Comparison of ENCODE assay signal across 20 cellular contexts in the genomic region with DNA sequence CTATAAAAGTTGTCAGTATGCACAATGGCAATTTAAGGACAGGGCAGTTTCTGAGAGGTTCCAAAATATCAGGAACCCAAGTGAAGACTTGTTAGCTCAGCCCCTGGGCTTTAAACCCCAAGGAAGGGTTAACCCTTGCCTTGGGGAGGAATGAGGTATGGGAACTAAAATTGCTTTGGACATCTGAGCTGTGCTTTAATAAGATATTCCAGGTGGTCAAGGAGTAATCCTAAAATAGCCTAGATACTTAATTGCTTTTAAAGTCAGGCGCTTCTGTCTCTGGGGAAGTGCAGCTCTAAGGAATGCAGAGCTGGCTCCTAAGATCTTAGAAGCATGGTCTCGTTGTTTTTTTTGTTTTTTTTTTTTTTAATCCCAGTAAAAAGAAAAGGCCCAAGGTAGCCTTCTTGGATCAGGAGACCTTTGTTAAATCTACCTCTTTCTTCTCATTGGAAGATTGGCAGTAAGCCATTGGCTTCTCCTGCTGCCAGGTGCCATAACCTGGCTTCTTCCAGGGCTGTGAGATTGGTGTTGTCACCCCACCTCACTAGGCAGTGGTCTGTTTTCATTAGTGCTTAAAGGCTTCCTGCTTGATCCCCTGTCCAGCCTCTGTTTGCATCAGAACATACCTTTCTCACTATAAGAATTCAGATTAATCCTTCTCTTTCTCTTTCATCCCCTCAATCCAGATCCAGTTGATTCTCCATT. TPM values are rescaled to one million over a fixed set of nuclear protein-coding genes. Genes with fewer than 3 reads are reported as not detected.
DNase-seq lines count a peak whose midpoint lies in the region; ATAC-seq, FAIRE-seq and TF ChIP-seq lines count a peak whose summit lies in the region.
"Had no signal": no experiment of that assay in that cellular context is flagged by ENCODE, and none has a peak within 500 bp of the region (broad histone marks: within the 10 kb centered on the region; RNA-seq: fewer than 3 reads in every experiment).

No MANE protein-coding gene starts in this region.

- no peaks in the 10 kb centered on the region for H3K23me2 ChIP-seq in H9 (ENCODE audit: insufficient read length, low read depth, low read length, poor library complexity, severe bottlenecking)

- no peak overlapping the region for H2AFZ ChIP-seq in H9 (ENCODE audit: low read length)

- H3K4me2 ChIP-seq in H9 (ENCODE audit: insufficient read depth, insufficient read length, low read length): no peak overlapping the region

- no peak overlapping the region for H2BK5ac ChIP-seq in H9 (ENCODE audit: insufficient read length, low read length)

- no peak overlapping the region for H3T11ph ChIP-seq in H9 (ENCODE audit: low read length)

- peaks cover 0 to 13% of the 10 kb centered on the region in 2 experiments; a peak in 1 of 4 replicates for H3K4me1 Mint-ChIP-seq in H9
- peaks cover 62% of the 10 kb centered on the region for H3K4me1 Mint-ChIP-seq in central memory CD8-positive, alpha-beta T cell

- no peak for TF ChIP-seq CTCF in D721Med (IDR thresholded peaks at IDR 0.05; ENCODE audit: insufficient read depth, missing control alignments)
- no peak for TF ChIP-seq CTCF in H9 (conservative IDR thresholded peaks at IDR 0.05)
- TF ChIP-seq CTCF in foreskin keratinocyte (conservative IDR thresholded peaks at IDR 0.05): no peak

- no peaks in the 10 kb centered on the region for H3K9me3 Mint-ChIP-seq in H9
- H3K9me3 Mint-ChIP-seq in central memory CD8-positive, alpha-beta T cell: no peaks in the 10 kb centered on the region
- H3K9me3 Mint-ChIP-seq: CD8-positive, alpha-beta memory T cell had no signal

- peaks cover 17 to 67% (median 49%) of the 10 kb centered on the region in 3 experiments; a peak in 6 of 7 replicates for H3K36me3 Mint-ChIP-seq in H9 (ENCODE audit: insufficient read depth in 1 of 3, low read depth in 3 of 3)
- H3K36me3 Mint-ChIP-seq in central memory CD8-positive, alpha-beta T cell (ENCODE audit: insufficient read depth): peaks cover 30% of the 10 kb centered on the region

- no peak overlapping the region for H2BK15ac ChIP-seq in H9 (ENCODE audit: low read depth, low read length)

- H3K14ac ChIP-seq in H9 (ENCODE audit: insufficient read depth, low read length): no peak overlapping the region; the same call in 1 of the 2 replicates

- no peak overlapping the region for H4K91ac ChIP-seq in H9 (ENCODE audit: insufficient read length, low read depth, low read length)

- no peaks in the 10 kb centered on the region for H3K9me3 ChIP-seq in H9 (ENCODE audit: control insufficient read depth, low read depth, low read length)
- H3K9me3 ChIP-seq: Peyer's patch had no signal

- H3K27ac ChIP-seq in H9 (ENCODE audit: insufficient read length, low read depth, low read length) (no peak overlapping the region), foreskin keratinocyte (no peak overlapping the region)
- H3K27ac ChIP-seq: Peyer's patch had no signal

- no peaks in the 10 kb centered on the region for H3K4me1 ChIP-seq in H9 (ENCODE audit: insufficient read depth, low read length)
- no peaks in the 10 kb centered on the region for H3K4me1 ChIP-seq in foreskin keratinocyte
- H3K4me1 ChIP-seq: Peyer's patch had no signal

- DNase-seq in D721Med (ENCODE audit: insufficient read length, low spot score) (no peak), H9 (no peak), myocyte (ENCODE audit: low read depth) (peak; percentile 19), SIG-M5 treated with dmso at 0.1 percent for 504 hours (lab: John Stamatoyannopoulos, UW; ENCODE audit: unreplicated experiment) (no peak), NCI-H128 (lab: John Stamatoyannopoulos, UW; ENCODE audit: unreplicated experiment) (no peak), foreskin keratinocyte (no peak)
- DNase-seq in central memory CD8-positive, alpha-beta T cell (ENCODE audit: low spot score in 2 of 2): no peak
- DNase-seq: CD8-positive, alpha-beta memory T cell; DMS153; EL; NCI-H1436 treated with DMSO at 0.1 percent for 48 hours; NCI-H2081 treated with DMSO at 0.1 percent for 48 hours; NCI-H226; NCI-H748 treated with DMSO at 0.1 percent for 48 hours; Peyer's patch; SHP77 had no signal

- H2AK5ac ChIP-seq in H9 (ENCODE audit: insufficient read length, low read length): no peak overlapping the region

- H3K9ac ChIP-seq in H9 (ENCODE audit: extremely low read depth, insufficient read length, low read length): no peak overlapping the region

- H3K23ac ChIP-seq in H9 (ENCODE audit: insufficient read length, low read depth, low read length): no peak overlapping the region

- H4K5ac ChIP-seq in H9 (ENCODE audit: insufficient read length, low read depth, low read length): no peak overlapping the region

- H2BK12ac ChIP-seq in H9 (ENCODE audit: insufficient read length, low read depth, low read length): no peak overlapping the region

- H3K27me3 Mint-ChIP-seq in H9 (ENCODE audit: low read depth): no peaks in the 10 kb centered on the region
- H3K27me3 Mint-ChIP-seq in central memory CD8-positive, alpha-beta T cell: no peaks in the 10 kb centered on the region
- H3K27me3 Mint-ChIP-seq: CD8-positive, alpha-beta memory T cell had no signal

- H3K56ac ChIP-seq in H9 (ENCODE audit: insufficient read length, low read depth, low read length): no peak overlapping the region

- H4K20me1 ChIP-seq in H9 (ENCODE audit: control insufficient read depth, insufficient read depth, insufficient read length): no peaks in the 10 kb centered on the region

- peaks cover 22% of the 10 kb centered on the region for H3K79me2 ChIP-seq in H9 (ENCODE audit: insufficient read depth, low read length)

- no CpG with 5 or more reads among the region's 2 CpGs for WGBS in H9 (ENCODE audit: extremely low coverage, insufficient read length, low lambda C conversion rate)

- peak; percentile 81 for FAIRE-seq in D721Med (lab: Jason Lieb, UNC)
- FAIRE-seq: GM18507, HTR-8/SVneo had no signal

- no peak overlapping the region for H4K8ac ChIP-seq in H9 (replicated peaks; ENCODE audit: insufficient read length, low read depth, low read length)

- no peak for ATAC-seq in central memory CD8-positive, alpha-beta T cell (replicated peaks; ENCODE audit: extremely low read depth, poor library complexity, severe bottlenecking)
- no peak for ATAC-seq in HG03039 (IDR thresholded peaks at IDR 0.05; ENCODE audit: unreplicated experiment)
- ATAC-seq in foreskin keratinocyte: no peak
- ATAC-seq: HCT116 had no signal

- H2BK120ac ChIP-seq in H9 (ENCODE audit: low read depth, low read length, poor library complexity, severe bottlenecking): no peak overlapping the region

- no peak overlapping the region for H3K4me3 Mint-ChIP-seq in H9
- no peak overlapping the region for H3K4me3 Mint-ChIP-seq in central memory CD8-positive, alpha-beta T cell
- H3K4me3 Mint-ChIP-seq: CD8-positive, alpha-beta memory T cell had no signal

- H2BK20ac ChIP-seq in H9 (ENCODE audit: low read depth, low read length, poor library complexity, severe bottlenecking): no peak overlapping the region

- no peaks in the 10 kb centered on the region for H3K27me3 ChIP-seq in H9 (ENCODE audit: insufficient read depth, low read length)
- no peaks in the 10 kb centered on the region for H3K27me3 ChIP-seq in foreskin keratinocyte
- H3K27me3 ChIP-seq: Peyer's patch had no signal

- H3K4ac ChIP-seq in H9 (ENCODE audit: low read depth, low read length): no peak overlapping the region

- H3K79me1 ChIP-seq in H9 (ENCODE audit: insufficient read depth, low read depth, low read length, poor library complexity, severe bottlenecking): peaks cover 11% of the 10 kb centered on the region

- H3K18ac ChIP-seq in H9 (ENCODE audit: insufficient read length, low read depth, low read length): no peak overlapping the region

- peak overlapping the region in 2 of 3 experiments; percentile 1 to 72; a peak in 3 of 7 replicates for H3K27ac Mint-ChIP-seq in H9
- peak overlapping the region; percentile 84 for H3K27ac Mint-ChIP-seq in central memory CD8-positive, alpha-beta T cell (ENCODE audit: low read depth)

RNA-seq across cellular contexts. Expression of a gene that starts 24.5 kb away (rescaled TPM):
- total RNA-seq in H9 (2021) (101 and 110 TPM in 2 replicates), myocyte (0.36 and 0.88 TPM in 2 replicates), foreskin keratinocyte (7.9 and 8.6 TPM in 2 replicates)
- polyA plus RNA-seq in myocyte (2012): 1.0 TPM
- 5.3 and 5.4 TPM in 2 replicates for polyA plus RNA-seq in foreskin keratinocyte

RNA-seq across cellular contexts. Expression of a gene that starts 50.1 kb away (rescaled TPM):
- total RNA-seq in H9 (2021) (40.8 and 41.0 TPM in 2 replicates), myocyte (74.0 and 76.0 TPM in 2 replicates), foreskin keratinocyte (51.9 and 60.4 TPM in 2 replicates)
- 59.6 TPM for polyA plus RNA-seq in myocyte (2012)
- 41.7 and 48.1 TPM in 2 replicates for polyA plus RNA-seq in foreskin keratinocyte

Comparison
In these comparisons a context has a peak if more than half of its experiments do, and no peak if none do; other contexts are left out.
1. RNA of a gene that starts 24.5 kb away (total RNA-seq): 101 to 110 TPM in H9; 7.9 to 8.6 TPM in foreskin keratinocyte and 0.36 to 0.88 TPM in myocyte; every median in the first group is over 10 times any median in the second.